In genomic region chr15:67902579-67902979, GRCh38 we compare ENCODE assay signal across 26 cellular contexts.
A peak's percentile ranks its signal among the peaks of the same experiment; 100 is the strongest.
DNase-seq lines count a peak whose midpoint lies in the region; ATAC-seq and TF ChIP-seq lines count a peak whose summit lies in the region.
"Had no signal": no experiment of that assay in that cellular context is flagged by ENCODE, and none has a peak within 500 bp of the region (broad histone marks: within the 10 kb centered on the region; RNA-seq: fewer than 3 reads in every experiment).

No MANE protein-coding gene starts in this region.

- H2AFZ ChIP-seq in OCI-LY3 (ENCODE audit: low read depth, low read length): peak overlapping the region; percentile 31; the same call in 1 of the 2 replicates
- no peak overlapping the region for H2AFZ ChIP-seq in smooth muscle cell (ENCODE audit: low read depth)

- no peak for ATAC-seq in HG02759 (IDR thresholded peaks at IDR 0.05; ENCODE audit: unreplicated experiment)
- ATAC-seq: naive thymus-derived CD4-positive, alpha-beta T cell had no signal

- peak overlapping the region; percentile 53 for H3K27ac Mint-ChIP-seq in neural crest cell (ENCODE audit: unreplicated experiment)
- H3K27ac Mint-ChIP-seq: activated naive CD8-positive, alpha-beta T cell; HFFc6; mesothelial cell of epicardium; naive thymus-derived CD4-positive, alpha-beta T cell; T-helper 1 cell treated with Interleukin-12 subunit alpha and Interleukin-12 subunit beta and Interleukin-4 antibody, amounts not matched to agents 30 μg/mL and 1 μg/mL, for 36 hours had no signal

- H3K4me1 ChIP-seq in OCI-LY3 (ENCODE audit: low read length) (peaks cover 14% of the 10 kb centered on the region), smooth muscle cell (ENCODE audit: low read depth) (no peaks in the 10 kb centered on the region)
- H3K4me1 ChIP-seq: BLaER1, tibial nerve had no signal

- H3K36me3 Mint-ChIP-seq in neural crest cell (ENCODE audit: low read depth): peaks cover 6% of the 10 kb centered on the region
- H3K36me3 Mint-ChIP-seq: activated naive CD8-positive, alpha-beta T cell had no signal

- no peak overlapping the region for H3K27ac ChIP-seq in OCI-LY3 (ENCODE audit: low read length)
- H3K27ac ChIP-seq in smooth muscle cell (ENCODE audit: low read depth): no peak overlapping the region
- H3K27ac ChIP-seq: BLaER1, tibial nerve had no signal

- no peak overlapping the region for H3K9ac ChIP-seq in OCI-LY3 (ENCODE audit: low read length)
- no peak overlapping the region for H3K9ac ChIP-seq in smooth muscle cell (ENCODE audit: low read depth)
- H3K9ac ChIP-seq: BLaER1 had no signal

- no peaks in the 10 kb centered on the region for H4K20me1 ChIP-seq in OCI-LY3 (ENCODE audit: insufficient read depth, low read length)
- H4K20me1 ChIP-seq in smooth muscle cell (ENCODE audit: low read depth): no peaks in the 10 kb centered on the region
- H4K20me1 ChIP-seq: BLaER1 had no signal

- 91% methylated on average over 8 of the region's 8 CpGs for WGBS in smooth muscle cell (ENCODE audit: low lambda C conversion rate)

- H3K4me3 ChIP-seq in GM06990 (replicated peaks; ENCODE audit: low read depth, low read length) (0 out of 2 replicates have a peak overlapping the region, but pooled peaks have one; percentile 6), OCI-LY3 (ENCODE audit: low read length) (peak overlapping the region; percentile 53), smooth muscle cell (no peak overlapping the region)
- H3K4me3 ChIP-seq: BLaER1, tibial nerve had no signal

- H3K4me2 ChIP-seq in OCI-LY3 (ENCODE audit: low read length): peak overlapping the region; percentile 38
- no peak overlapping the region for H3K4me2 ChIP-seq in smooth muscle cell
- H3K4me2 ChIP-seq: BLaER1 had no signal

- no peaks in the 10 kb centered on the region for H3K36me3 ChIP-seq in GM06990 (ENCODE audit: control insufficient read depth, insufficient read depth, low read length)
- no peaks in the 10 kb centered on the region for H3K36me3 ChIP-seq in OCI-LY3 (replicated peaks; ENCODE audit: low read depth, low read length)
- H3K36me3 ChIP-seq in smooth muscle cell (ENCODE audit: low read depth): no peaks in the 10 kb centered on the region
- H3K36me3 ChIP-seq: BLaER1, tibial nerve had no signal

- no peak for TF ChIP-seq CTCF in GM06990 (IDR thresholded peaks at IDR 0.05; ENCODE audit: insufficient read depth, low read length, poor library complexity, severe bottlenecking)
- no peak for TF ChIP-seq CTCF in OCI-LY3 (IDR thresholded peaks at IDR 0.05; ENCODE audit: low read depth, low read length)
- TF ChIP-seq CTCF in neural crest cell (conservative IDR thresholded peaks at IDR 0.05): no peak
- no peak for TF ChIP-seq CTCF in smooth muscle cell (IDR thresholded peaks at IDR 0.05; ENCODE audit: borderline replicate concordance, insufficient read depth, poor library complexity, severe bottlenecking)

- H3K79me2 ChIP-seq in OCI-LY3 (ENCODE audit: low read length) (no peaks in the 10 kb centered on the region), smooth muscle cell (ENCODE audit: low read depth) (no peaks in the 10 kb centered on the region)

- 0 out of 2 replicates have a peak, but pooled peaks cover 4% of the 10 kb centered on the region for H3K9me3 ChIP-seq in OCI-LY3 (ENCODE audit: insufficient read depth, low read length)
- no peaks in the 10 kb centered on the region for H3K9me3 ChIP-seq in smooth muscle cell (replicated peaks; ENCODE audit: low read depth)
- H3K9me3 ChIP-seq: BLaER1 had no signal

- H3K27me3 ChIP-seq in GM06990 (replicated peaks; ENCODE audit: control insufficient read depth, insufficient read depth, low read length): no peaks in the 10 kb centered on the region
- no peaks in the 10 kb centered on the region for H3K27me3 ChIP-seq in OCI-LY3 (ENCODE audit: low read depth, low read length)
- no peaks in the 10 kb centered on the region for H3K27me3 ChIP-seq in smooth muscle cell (ENCODE audit: low read depth)
- H3K27me3 ChIP-seq: BLaER1, tibial nerve had no signal

- H3F3A ChIP-seq in smooth muscle cell (ENCODE audit: low read depth): no peaks in the 10 kb centered on the region

- H3K4me1 Mint-ChIP-seq in neural crest cell: peaks cover 3% of the 10 kb centered on the region

- H3K4me3 Mint-ChIP-seq in neural crest cell: no peak overlapping the region
- H3K4me3 Mint-ChIP-seq: activated naive CD8-positive, alpha-beta T cell; HFFc6; mesothelial cell of epicardium; naive thymus-derived CD4-positive, alpha-beta T cell; T-helper 1 cell treated with Interleukin-12 subunit alpha and Interleukin-12 subunit beta and Interleukin-4 antibody, amounts not matched to agents 30 μg/mL and 1 μg/mL, for 36 hours had no signal

- peak; percentile 70 for DNase-seq in GM06990 (ENCODE audit: extremely low read depth, insufficient read length)
- DNase-seq in HT-29 (ENCODE audit: low spot score): peak; percentile 56
- DNase-seq in neural crest cell (ENCODE audit: low read depth, low spot score): no peak
- no peak for DNase-seq in NCI-H526 (lab: John Stamatoyannopoulos, UW)
- no peak for DNase-seq in smooth muscle cell (lab: John Stamatoyannopoulos, UW; ENCODE audit: unreplicated experiment)
- no peak for DNase-seq in 8988T
- DNase-seq: activated CD4-positive, alpha-beta T cell treated with anti-CD3 and anti-CD28 coated beads for 1 hour; activated effector memory CD4-positive, alpha-beta T cell treated with Interleukin-2 at 50 U/mL for 16 hours; activated T-cell treated with anti-CD3 and anti-CD28 coated beads for 4 hours; anterior cingulate cortex; effector CD4-positive, alpha-beta T cell; erythroblast; GDM1; glutamatergic neuron; HFFc6; islet precursor cell; naive thymus-derived CD4-positive, alpha-beta T cell; NCI-H1105; NCI-H2029 treated with DMSO at 0.1 percent for 48 hours had no signal

- no peaks in the 10 kb centered on the region for H3K27me3 Mint-ChIP-seq in neural crest cell (ENCODE audit: low read depth)

- peaks cover 6% of the 10 kb centered on the region for H3K9me3 Mint-ChIP-seq in neural crest cell
- H3K9me3 Mint-ChIP-seq: HFFc6; naive thymus-derived CD4-positive, alpha-beta T cell; T-helper 1 cell treated with Interleukin-12 subunit alpha and Interleukin-12 subunit beta and Interleukin-4 antibody, amounts not matched to agents 30 μg/mL and 1 μg/mL, for 36 hours had no signal

Comparison
In these comparisons a context has a peak if more than half of its experiments do, and no peak if none do; other contexts are left out.
1. DNase-seq: peak in GM06990 (single experiment) and HT-29 (single experiment); none in neural crest cell (single experiment), NCI-H526 (0 of 2), smooth muscle cell (single experiment) and 8988T (single experiment).